20 cellular contexts compared by ENCODE assay signal in the genomic region with DNA sequence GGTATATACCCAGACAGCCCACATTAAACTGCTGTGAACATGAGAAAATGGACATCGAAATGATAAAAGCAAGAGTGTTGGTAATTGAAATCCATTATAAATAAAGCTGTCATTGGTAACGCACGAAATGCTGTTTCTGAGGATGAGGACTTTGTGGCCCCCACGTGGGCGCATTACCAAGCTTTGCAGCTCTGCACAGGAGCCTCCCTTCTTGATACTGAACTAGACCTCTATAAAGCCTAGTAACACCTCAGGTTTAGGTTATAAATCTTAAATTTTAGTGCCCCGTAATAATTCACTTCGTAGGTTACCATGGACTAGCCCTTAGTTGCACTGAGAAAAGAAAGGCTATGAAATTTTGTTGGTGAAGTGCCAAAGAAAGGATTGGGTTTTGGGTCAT. TPM values are rescaled to one million over a fixed set of nuclear protein-coding genes. Genes with fewer than 3 reads are reported as not detected.
DNase-seq lines count a peak whose midpoint lies in the region; ATAC-seq and TF ChIP-seq lines count a peak whose summit lies in the region.
"Had no signal": no experiment of that assay in that cellular context is flagged by ENCODE, and none has a peak within 500 bp of the region (broad histone marks: within the 10 kb centered on the region; RNA-seq: fewer than 3 reads in every experiment).

No MANE protein-coding gene starts in this region.

- no peak overlapping the region for H3K27ac Mint-ChIP-seq in GM23338
- no peak overlapping the region for H3K27ac Mint-ChIP-seq in glutamatergic neuron (ENCODE audit: unreplicated experiment)
- H3K27ac Mint-ChIP-seq: B cell; CD4-positive, CD25-positive, alpha-beta regulatory T cell; H9; HFFc6 had no signal

- H3K27me3 ChIP-seq in GM23338 (ENCODE audit: insufficient read depth) (no peaks in the 10 kb centered on the region), PC-3 (ENCODE audit: low read length) (no peaks in the 10 kb centered on the region), rectal smooth muscle tissue (ENCODE audit: control insufficient read depth, insufficient read depth, low read length) (no peaks in the 10 kb centered on the region), uterus (no peaks in the 10 kb centered on the region), GM23248 (replicated peaks; ENCODE audit: insufficient read depth) (no peaks in the 10 kb centered on the region)

- TF ChIP-seq CTCF in GM23338 (conservative IDR thresholded peaks at IDR 0.05; ENCODE audit: low read depth in 2 of 2), result no peak
- TF ChIP-seq CTCF in PC-3 (conservative IDR thresholded peaks at IDR 0.05; ENCODE audit: low read depth, low read length), result no peak
- TF ChIP-seq CTCF in uterus (IDR thresholded peaks at IDR 0.05), result no peak
- no peak for TF ChIP-seq CTCF in glutamatergic neuron (IDR thresholded peaks at IDR 0.05; ENCODE audit: partially characterized antibody, unreplicated experiment)

- H4K20me1 ChIP-seq in GM23338 (replicated peaks; ENCODE audit: insufficient read depth) (peaks cover 5% of the 10 kb centered on the region; the same call in 1 of the 2 replicates), PC-3 (ENCODE audit: low read length) (no peaks in the 10 kb centered on the region), GM23248 (ENCODE audit: insufficient read depth) (0 out of 2 replicates have a peak, but pooled peaks cover 3% of the 10 kb centered on the region)

- H3K4me3 ChIP-seq in GM23338 (no peak overlapping the region), PC-3 (ENCODE audit: low read length) (no peak overlapping the region), rectal smooth muscle tissue (ENCODE audit: low read length) (no peak overlapping the region), uterus (no peak overlapping the region), GM23248 (no peak overlapping the region)

- H3K4me2 ChIP-seq in GM23338, result no peak overlapping the region
- H3K4me2 ChIP-seq in PC-3 (ENCODE audit: low read length), result peak overlapping the region; percentile 87; the same call in 1 of the 2 replicates
- H3K4me2 ChIP-seq in GM23248 (ENCODE audit: unreplicated experiment), result no peak overlapping the region

- no peaks in the 10 kb centered on the region for H3K9me3 ChIP-seq in PC-3 (ENCODE audit: low read length)
- H3K9me3 ChIP-seq in uterus, result no peaks in the 10 kb centered on the region
- H3K9me3 ChIP-seq in GM23248 (ENCODE audit: low read depth), result no peaks in the 10 kb centered on the region

- H3K36me3 Mint-ChIP-seq in GM23338 (ENCODE audit: low read depth) (no peaks in the 10 kb centered on the region), glutamatergic neuron (ENCODE audit: unreplicated experiment) (no peaks in the 10 kb centered on the region)

- WGBS in GM23248 (ENCODE audit: low coverage in 1 of 2, low lambda C conversion rate in 2 of 2, missing lambda C conversion rate in 2 of 2), 2 experiments, result 96 to 97% methylated on average over 7 of the region's 7 CpGs

- no peaks in the 10 kb centered on the region for H3K27me3 Mint-ChIP-seq in GM23338 (ENCODE audit: insufficient read depth, low read depth, poor library complexity)
- H3K27me3 Mint-ChIP-seq in glutamatergic neuron (ENCODE audit: unreplicated experiment), result no peaks in the 10 kb centered on the region
- H3K27me3 Mint-ChIP-seq: B cell; CD4-positive, CD25-positive, alpha-beta regulatory T cell; CD8-positive, alpha-beta memory T cell had no signal

- ATAC-seq in GM23338 (no peak), PC-3 (no peak; the same call in 1 of the 2 replicates), GM21737 (IDR thresholded peaks at IDR 0.05; ENCODE audit: unreplicated experiment) (no peak)
- ATAC-seq: HepG2 had no signal

- no peak for TF ChIP-seq POLR2A in uterus (IDR thresholded peaks at IDR 0.05)

- no peak for DNase-seq in GM23338 (ENCODE audit: low spot score)
- DNase-seq in PC-3, result no peak
- peak; percentile 51 to 68 for DNase-seq in uterus
- no peak for DNase-seq in glutamatergic neuron
- no peak for DNase-seq in GM23248
- DNase-seq: C1 segment of cervical spinal cord; CD4-positive, CD25-positive, alpha-beta regulatory T cell; CD8-positive, alpha-beta memory T cell; COR-L47; DMS 273 treated with DMSO at 0.1 percent for 48 hours; DMS53; DND-41; EL; H9; HFFc6; KG1 had no signal

- CTCF ChIA-PET in PC-3 (lab: Charles Lee), result interaction anchor here (1.1 kb wide), 1 partner anchor 170 kb away, joined by 4 read pairs; no protein-coding TSS in a partner anchor

- H3K9me3 Mint-ChIP-seq in GM23338 (no peaks in the 10 kb centered on the region), glutamatergic neuron (ENCODE audit: unreplicated experiment) (peaks cover 1% of the 10 kb centered on the region)
- H3K9me3 Mint-ChIP-seq: CD4-positive, CD25-positive, alpha-beta regulatory T cell; CD8-positive, alpha-beta memory T cell; H9; HFFc6 had no signal

- no TSS peak for BruUV-seq in PC-3 (replicated peaks; lab: Mats Ljungman, UMichigan)

- H3K9me2 ChIP-seq in GM23338 (ENCODE audit: insufficient read depth) (no peaks in the 10 kb centered on the region), PC-3 (replicated peaks; ENCODE audit: low read length) (no peaks in the 10 kb centered on the region), GM23248 (ENCODE audit: insufficient read depth) (no peaks in the 10 kb centered on the region)

- H3K9ac ChIP-seq in PC-3 (ENCODE audit: low read length) (no peak overlapping the region), rectal smooth muscle tissue (ENCODE audit: low read length) (no peak overlapping the region), GM23248 (no peak overlapping the region)

- H3K4me3 Mint-ChIP-seq in GM23338, result no peak overlapping the region
- H3K4me3 Mint-ChIP-seq in glutamatergic neuron (ENCODE audit: unreplicated experiment), result no peak overlapping the region
- H3K4me3 Mint-ChIP-seq: B cell; CD4-positive, CD25-positive, alpha-beta regulatory T cell; CD8-positive, alpha-beta memory T cell; H9; HFFc6 had no signal

- H3K4me1 Mint-ChIP-seq in GM23338 (no peaks in the 10 kb centered on the region; the same call in 1 of the 3 replicates), glutamatergic neuron (ENCODE audit: low read depth, unreplicated experiment) (peaks cover 28% of the 10 kb centered on the region)

- H3K27ac ChIP-seq in GM23338 (ENCODE audit: low read depth), result 0 out of 2 replicates have a peak overlapping the region, but pooled peaks have one; percentile 36
- H3K27ac ChIP-seq in PC-3 (ENCODE audit: low read length), result no peak overlapping the region
- H3K27ac ChIP-seq in rectal smooth muscle tissue (ENCODE audit: low read depth, low read length), result peak overlapping the region; percentile 88
- peak overlapping the region; percentile 82 to 83 for H3K27ac ChIP-seq in uterus
- H3K27ac ChIP-seq in GM23248, result no peak overlapping the region

- intact Hi-C loops in PC-3 (cut with micrococcal nuclease), result loop anchor here (2.0 to 10.0 kb wide), 3 partner anchors 17 to 325 kb away; partner anchors contain the start of gene PTTG1IP
- intact Hi-C loops in uterus (cut with DNase I; ENCODE audit: low total_unique reads), result no loop called here

- no peak overlapping the region for H2AFZ ChIP-seq in GM23338
- H2AFZ ChIP-seq in PC-3 (ENCODE audit: low read length), result no peak overlapping the region
- no peak overlapping the region for H2AFZ ChIP-seq in GM23248

- H3F3A ChIP-seq in GM23338 (replicated peaks; ENCODE audit: low read depth), result no peaks in the 10 kb centered on the region
- H3F3A ChIP-seq in PC-3 (ENCODE audit: low read length, unreplicated experiment), result no peaks in the 10 kb centered on the region
- H3F3A ChIP-seq in GM23248 (ENCODE audit: insufficient read depth), result no peaks in the 10 kb centered on the region

- no peaks in the 10 kb centered on the region for H3K79me2 ChIP-seq in GM23338 (replicated peaks; ENCODE audit: insufficient read depth)
- no peaks in the 10 kb centered on the region for H3K79me2 ChIP-seq in PC-3 (ENCODE audit: low read length)
- H3K79me2 ChIP-seq in GM23248 (ENCODE audit: insufficient read depth), result peaks cover 75% of the 10 kb centered on the region

- POLR2A ChIA-PET in PC-3 (lab: Charles Lee; ENCODE audit: unreplicated experiment), result no interaction called here

- no peaks in the 10 kb centered on the region for H3K36me3 ChIP-seq in GM23338 (ENCODE audit: insufficient read depth)
- H3K36me3 ChIP-seq in PC-3 (ENCODE audit: low read depth, low read length), result no peaks in the 10 kb centered on the region
- no peaks in the 10 kb centered on the region for H3K36me3 ChIP-seq in rectal smooth muscle tissue (ENCODE audit: control insufficient read depth, insufficient read depth, low read length)
- no peaks in the 10 kb centered on the region for H3K36me3 ChIP-seq in uterus
- 0 out of 2 replicates have a peak, but pooled peaks cover 3% of the 10 kb centered on the region for H3K36me3 ChIP-seq in GM23248 (ENCODE audit: low read depth)

- H3K4me1 ChIP-seq in GM23338 (ENCODE audit: insufficient read depth) (no peaks in the 10 kb centered on the region), PC-3 (ENCODE audit: insufficient read depth, low read length) (peaks cover 16% of the 10 kb centered on the region), rectal smooth muscle tissue (ENCODE audit: control insufficient read depth, insufficient read depth, low read length) (peaks cover 19% of the 10 kb centered on the region), uterus (peaks cover 0 to 10% of the 10 kb centered on the region in 2 donors), GM23248 (ENCODE audit: insufficient read depth) (no peaks in the 10 kb centered on the region)

- in situ Hi-C loops in GM23248 (cut with MboI), result loop anchor here (10.0 kb wide), 1 partner anchor 55 kb away; no protein-coding TSS in a partner anchor

TF ChIP-seq in GM23338, 12 proteins besides CTCF, POLR2A, EP300 and RAD21 (continues in another document):
- no peak for TF ChIP-seq STAT1 (IDR thresholded peaks at IDR 0.05; ENCODE audit: unreplicated experiment)
- TF ChIP-seq NANOG (IDR thresholded peaks at IDR 0.05; ENCODE audit: borderline replicate concordance), result no peak
- no peak for TF ChIP-seq EZH2 (IDR thresholded peaks at IDR 0.05; ENCODE audit: low read depth, unreplicated experiment)
- TF ChIP-seq CREB1 (CRISPR knock-in tag; IDR thresholded peaks at IDR 0.05; ENCODE audit: low read depth), result no peak
- no peak for TF ChIP-seq ZNF331 (CRISPR knock-in tag; IDR thresholded peaks at IDR 0.05; ENCODE audit: low read depth)

RNA-seq across cellular contexts. Expression of gene ADARB1, which starts 45.4 kb away (rescaled TPM):
- total RNA-seq in GM23338 (2014; rRNA removed; shearing (Covaris generic)), result 6.3 and 14.8 TPM in 2 replicates
- polyA plus RNA-seq in GM23338 (2016; fragmentation: Nextera tagmentation; extraction: Ambion mirVana) (4.8 and 7.4 TPM in 2 replicates), GM23248 (2016; fragmentation: Nextera tagmentation; extraction: Ambion mirVana) (16.3 and 18.7 TPM in 2 replicates)
- total RNA-seq in PC-3 (2014; rRNA removed) (14.1 and 21.0 TPM in 2 replicates), uterus (10 to 100 TPM; 21.8 to 69.6 (median 43.3) TPM), glutamatergic neuron (ENCODE audit: unreplicated experiment) (49.2 TPM)
- 17.4 and 22.6 TPM in 2 replicates for total RNA-seq in GM23248 (2014; rRNA removed; shearing (Covaris generic))

Comparison
In these comparisons a context has a peak if more than half of its experiments do, and no peak if none do; other contexts are left out.
1. DNase-seq: peak in uterus (2 of 2); none in GM23338 (single experiment), PC-3 (single experiment), glutamatergic neuron (single experiment) and GM23248 (single experiment).
2. H3K27ac ChIP-seq: peak in GM23338 (single experiment), rectal smooth muscle tissue (single experiment) and uterus (2 of 2); none in PC-3 (single experiment) and GM23248 (single experiment).